ENCODE assay signal across 7 cellular contexts in genomic region chr3:39181408-39182335, GRCh38. TPM values are rescaled to one million over a fixed set of nuclear protein-coding genes. Genes with fewer than 3 reads are reported as not detected.
DNase-seq lines count a peak whose midpoint lies in the region; ATAC-seq and TF ChIP-seq lines count a peak whose summit lies in the region.

No MANE protein-coding gene starts in this region.

- no peak for ATAC-seq in HCT116
- ATAC-seq in GM21825 (IDR thresholded peaks at IDR 0.05; ENCODE audit: unreplicated experiment) = no peak
- ATAC-seq in HG03442 (IDR thresholded peaks at IDR 0.05; ENCODE audit: unreplicated experiment) = no peak

- H3K27me3 ChIP-seq in HCT116 (ENCODE audit: insufficient read depth, low read length) = no peaks in the 10 kb centered on the region
- no peaks in the 10 kb centered on the region for H3K27me3 ChIP-seq in esophagus squamous epithelium
- no peaks in the 10 kb centered on the region for H3K27me3 ChIP-seq in sigmoid colon

- H3K9me3 ChIP-seq in HCT116 (ENCODE audit: control insufficient read depth in 1 of 2, insufficient read depth in 1 of 2, low read depth in 1 of 2, low read length in 2 of 2) (no peaks in the 10 kb centered on the region), esophagus squamous epithelium (no peaks in the 10 kb centered on the region), sigmoid colon (no peaks in the 10 kb centered on the region)

- H3K9me2 ChIP-seq in HCT116 (ENCODE audit: insufficient read depth) = no peaks in the 10 kb centered on the region

- TF ChIP-seq CTCF in HCT116 (IDR thresholded peaks at IDR 0.05 in 2 of 3, conservative IDR thresholded peaks at IDR 0.05 in 1 of 3; ENCODE audit: borderline replicate concordance in 1 of 3, insufficient read depth in 1 of 3, low read depth in 2 of 3, low read length in 2 of 3) = peak in 1 of 3 experiments; percentile 7; a peak in 1 of 6 replicates
- no peak for TF ChIP-seq CTCF in esophagus squamous epithelium (IDR thresholded peaks at IDR 0.05)
- TF ChIP-seq CTCF in sigmoid colon (IDR thresholded peaks at IDR 0.05) = no peak

- DNase-seq in HCT116 (ENCODE audit: low read depth, low spot score) (no peak), SK-MEL-5 (ENCODE audit: low read depth, low spot score) (peak; percentile 48), esophagus squamous epithelium (lab: John Stamatoyannopoulos, UW) (no peak), sigmoid colon (no peak), NCI-H2107 (lab: John Stamatoyannopoulos, UW) (no peak)

- no peak for TF ChIP-seq EP300 in sigmoid colon (IDR thresholded peaks at IDR 0.05)

- CTCF ChIA-PET in HCT116 (lab: Charles Lee) = no interaction called here

- H3K4me3 ChIP-seq in HCT116 (replicated peaks in 1 of 2; ENCODE audit: low read depth in 1 of 2, low read length in 2 of 2) = peak overlapping the region; percentile 18 to 57; a peak in 3 of 4 replicates
- H3K4me3 ChIP-seq in esophagus squamous epithelium = peak overlapping the region in 2 of 4 donors; percentile 43 to 55
- H3K4me3 ChIP-seq in sigmoid colon = peak overlapping the region in 3 of 4 donors; percentile 40 to 47 (median 47)

- TF ChIP-seq POLR2A in HCT116 (IDR thresholded peaks at IDR 0.05; ENCODE audit: borderline replicate concordance, extremely low read depth, insufficient read depth, insufficient read length) = no peak
- TF ChIP-seq POLR2A in esophagus squamous epithelium (IDR thresholded peaks at IDR 0.05) = no peak
- no peak for TF ChIP-seq POLR2A in sigmoid colon (IDR thresholded peaks at IDR 0.05)

- WGBS in esophagus squamous epithelium, 2 donors = 67 to 73% methylated on average over 7 of the region's 7 CpGs
- WGBS in sigmoid colon, 2 donors = 76 to 79% methylated on average over 7 of the region's 7 CpGs

- BruUV-seq in HCT116 (replicated peaks; lab: Mats Ljungman, UMichigan) = no TSS peak

- intact Hi-C loops in HCT116 (cut with micrococcal nuclease) = loop anchor here (5.0 kb wide), 1 partner anchor 79 kb away; no protein-coding TSS in a partner anchor
- intact Hi-C loops in esophagus squamous epithelium (cut with DNase I) = loop anchor here (5.0 kb wide), 1 partner anchor 34 kb away; no protein-coding TSS in a partner anchor
- intact Hi-C loops in sigmoid colon (cut with DNase I) = loop anchor here (2.0 kb wide), 1 partner anchor 75 kb away; the partner anchor contains the start of genes GORASP1 and TTC21A

- TF ChIP-seq RAD21 in HCT116 (IDR thresholded peaks at IDR 0.05; ENCODE audit: low read depth) = peak; percentile 6; the same call in 1 of the 2 replicates

- POLR2A ChIA-PET in HCT116 (lab: Charles Lee) = no interaction called here

- RAD21 ChIA-PET in HCT116 (lab: Charles Lee; ENCODE audit: low non-redundant PET in 1 of 2, low total read pairs in 2 of 2, uncharacterized antibody in 2 of 2, unreplicated experiment in 2 of 2) = no interaction called here

- H3K9ac ChIP-seq in HCT116 (ENCODE audit: low read length) = peak overlapping the region; percentile 57

- peak overlapping the region; percentile 90 for H2AFZ ChIP-seq in HCT116 (ENCODE audit: low read depth, low read length, poor library complexity, severe bottlenecking)

- H3K36me3 ChIP-seq in HCT116 (ENCODE audit: control insufficient read depth in 1 of 2, insufficient read depth in 2 of 2, low read length in 2 of 2) (no peaks in the 10 kb centered on the region), esophagus squamous epithelium (no peaks in the 10 kb centered on the region), sigmoid colon (no peaks in the 10 kb centered on the region)

- no peaks in the 10 kb centered on the region for H3K79me2 ChIP-seq in HCT116 (ENCODE audit: insufficient read depth, low read length)

- in situ Hi-C loops in SK-MEL-5 (cut with HindIII; ENCODE audit: low pct_unique_long_range_greater_than_20kb, low sequenced_read_pairs) = no loop called here

- H4K20me1 ChIP-seq in HCT116 (ENCODE audit: insufficient read depth) = no peaks in the 10 kb centered on the region

- H3K4me1 ChIP-seq in HCT116 (ENCODE audit: control insufficient read depth in 1 of 2, insufficient read depth in 2 of 2, low read length in 2 of 2) (peaks cover 37 to 43% of the 10 kb centered on the region in 2 experiments), esophagus squamous epithelium (peaks cover 19 to 88% (median 32%) of the 10 kb centered on the region in 3 donors), sigmoid colon (peaks cover 0 to 60% (median 36%) of the 10 kb centered on the region in 4 donors)

- H3K27ac ChIP-seq in HCT116 (ENCODE audit: low read depth, low read length) = no peak overlapping the region
- peak overlapping the region; percentile 72 to 90 (median 88) for H3K27ac ChIP-seq in esophagus squamous epithelium
- peak overlapping the region; percentile 87 to 95 (median 92) for H3K27ac ChIP-seq in sigmoid colon

- peak overlapping the region; percentile 94 for H3K4me2 ChIP-seq in HCT116 (ENCODE audit: low read length)

TF ChIP-seq in HCT116, 20 proteins besides CTCF, POLR2A, EP300 and RAD21:
- no peak for TF ChIP-seq POLR2AphosphoS5 (IDR thresholded peaks at IDR 0.05; ENCODE audit: low read depth, low read length)
TF ChIP-seq in HCT116: peak in this region for 0.

RNA-seq across cellular contexts. Expression of gene XIRP1, which starts 10.7 kb away (rescaled TPM):
- total RNA-seq in HCT116 (2021; ENCODE audit: unreplicated experiment) (not detected), esophagus squamous epithelium (under 1 TPM in 2 of 4 donors, not detected in 2; 0.18 to 0.19 TPM), sigmoid colon (under 1 TPM in 1 of 4 donors, not detected in 3; 0.54 TPM)
- polyA plus RNA-seq in HCT116 (2012) = 0.01 TPM in 1 of 2 replicates, not detected in the other
- total RNA-seq in SK-MEL-5 (2014; rRNA removed; shearing (Covaris generic)) = 0.03 TPM in 1 of 2 replicates, not detected in the other
- polyA plus RNA-seq in SK-MEL-5 (2015; cell fraction: cytosol; rRNA removed) = not detected in 2 replicates
- polyA plus RNA-seq in SK-MEL-5 (2015; cell fraction: nucleus; rRNA removed) = not detected in 2 replicates
- 1 to 10 TPM in 1 of 3 donors, under 1 TPM in 2; 0.25 to 1.2 (median 0.69) TPM for polyA plus RNA-seq in sigmoid colon

RNA-seq across cellular contexts. Expression of gene CSRNP1, which starts 28.3 kb away (rescaled TPM):
- total RNA-seq in HCT116 (2021; ENCODE audit: unreplicated experiment) (15.0 TPM), esophagus squamous epithelium (10 to 100 TPM; 11.9 to 35.6 (median 19.7) TPM), sigmoid colon (100 to 1,000 TPM in 1 of 4 donors, 10 to 100 TPM in 3; 12.8 to 135 (median 21.9) TPM)
- 22.5 and 60.5 TPM in 2 replicates for polyA plus RNA-seq in HCT116 (2012)
- 4.2 and 5.2 TPM in 2 replicates for total RNA-seq in SK-MEL-5 (2014; rRNA removed; shearing (Covaris generic))
- polyA plus RNA-seq in SK-MEL-5 (2015; cell fraction: cytosol; rRNA removed) = 5.6 and 6.8 TPM in 2 replicates
- 5.8 and 6.8 TPM in 2 replicates for polyA plus RNA-seq in SK-MEL-5 (2015; cell fraction: nucleus; rRNA removed)
- polyA plus RNA-seq in sigmoid colon = 10 to 100 TPM; 15.6 to 26.7 (median 16.9) TPM
